7 cellular contexts compared by ENCODE assay signal in genomic region chr2:151289972-151290335, GRCh38. TPM values are rescaled to one million over a fixed set of nuclear protein-coding genes. Genes with fewer than 3 reads are reported as not detected.
DNase-seq lines count a peak whose midpoint lies in the region; ATAC-seq and TF ChIP-seq lines count a peak whose summit lies in the region.

No MANE protein-coding gene starts in this region.

- DNase-seq in GM10248 (ENCODE audit: extremely low spot score) (peak; percentile 20), right atrium auricular region (ENCODE audit: low spot score) (peak; percentile 78), gastrocnemius medialis (peak; percentile 34 to 60), GM20000 (ENCODE audit: low spot score) (no peak)

- no peak for TF ChIP-seq CTCF in GM10248 (IDR thresholded peaks at IDR 0.05; ENCODE audit: control extremely low read depth, extremely low read depth, low read depth, missing control alignments)
- no peak for TF ChIP-seq CTCF in right atrium auricular region (IDR thresholded peaks at IDR 0.05)
- TF ChIP-seq CTCF in gastrocnemius medialis (IDR thresholded peaks at IDR 0.05 in 4 of 5, conservative IDR thresholded peaks at IDR 0.05 in 1 of 5), result no peak
- TF ChIP-seq CTCF in GM20000 (IDR thresholded peaks at IDR 0.05; ENCODE audit: extremely low read depth, missing control alignments), result no peak

- peaks cover 2% of the 10 kb centered on the region for H3K36me3 Mint-ChIP-seq in activated naive CD8-positive, alpha-beta T cell

- H3K4me1 Mint-ChIP-seq in activated naive CD8-positive, alpha-beta T cell (ENCODE audit: low read depth), result peaks cover 51% of the 10 kb centered on the region

- H3K27me3 Mint-ChIP-seq in activated naive CD8-positive, alpha-beta T cell, result no peaks in the 10 kb centered on the region

- H3K9me3 ChIP-seq in HUES6 (ENCODE audit: control insufficient read depth, insufficient read depth, low read depth, low read length) (no peaks in the 10 kb centered on the region), right atrium auricular region (no peaks in the 10 kb centered on the region), gastrocnemius medialis (no peaks in the 10 kb centered on the region)

- peak overlapping the region; percentile 98 for H3K27ac Mint-ChIP-seq in activated naive CD8-positive, alpha-beta T cell

- H3K27me3 ChIP-seq in HUES6 (ENCODE audit: control insufficient read depth, insufficient read depth, low read length), result no peaks in the 10 kb centered on the region
- H3K27me3 ChIP-seq in right atrium auricular region, result no peaks in the 10 kb centered on the region
- H3K27me3 ChIP-seq in gastrocnemius medialis, result no peaks in the 10 kb centered on the region

- no peak for TF ChIP-seq POLR2A in gastrocnemius medialis (IDR thresholded peaks at IDR 0.05)

- intact Hi-C loops in gastrocnemius medialis (cut with DNase I; ENCODE audit: low total_unique reads), result no loop called here

- in situ Hi-C loops in gastrocnemius medialis (cut with MboI; ENCODE audit: low sequenced_read_pairs in 4 of 4), result no loop called here

- peak overlapping the region; percentile 76 for H3K9ac ChIP-seq in HUES6 (ENCODE audit: low read length)

- H3K4me1 ChIP-seq in HUES6 (ENCODE audit: control insufficient read depth, insufficient read depth, low read length) (peaks cover 7% of the 10 kb centered on the region), right atrium auricular region (peaks cover 0 to 10% of the 10 kb centered on the region in 2 donors), gastrocnemius medialis (no peaks in the 10 kb centered on the region)

- H3K4me3 Mint-ChIP-seq in activated naive CD8-positive, alpha-beta T cell, result peak overlapping the region; percentile 95

- no peaks in the 10 kb centered on the region for H3K9me3 Mint-ChIP-seq in activated naive CD8-positive, alpha-beta T cell (ENCODE audit: low read depth)

- no peaks in the 10 kb centered on the region for H3K36me3 ChIP-seq in HUES6 (ENCODE audit: control insufficient read depth, insufficient read depth, low read length)
- no peaks in the 10 kb centered on the region for H3K36me3 ChIP-seq in right atrium auricular region
- no peaks in the 10 kb centered on the region for H3K36me3 ChIP-seq in gastrocnemius medialis

- H3K27ac ChIP-seq in HUES6 (ENCODE audit: low read depth, low read length), result peak overlapping the region; percentile 81; the same call in 1 of the 2 replicates
- H3K27ac ChIP-seq in right atrium auricular region, result peak overlapping the region; percentile 96
- H3K27ac ChIP-seq in gastrocnemius medialis, result peak overlapping the region; percentile 71 to 84 (median 78)

- POLR2A ChIA-PET in GM10248 (lab: Yijun Ruan, JAX), result interaction anchor here (0.9 kb wide), 1 partner anchor 8 kb away, joined by 7 read pairs; no protein-coding TSS in a partner anchor

- peak; percentile 13 for ATAC-seq in GM21529 (IDR thresholded peaks at IDR 0.05; ENCODE audit: unreplicated experiment)
- ATAC-seq in gastrocnemius medialis, result peak; percentile 55 to 75

- CTCF ChIA-PET in GM10248 (lab: Yijun Ruan, JAX), result interaction anchor here (1.0 to 1.3 kb wide), 3 partner anchors 9 to 149 kb away, joined by 3 to 4 read pairs (median 3); no protein-coding TSS in a partner anchor

- H3K4me3 ChIP-seq in HUES6 (ENCODE audit: low read depth, low read length) (peak overlapping the region; percentile 80), right atrium auricular region (peak overlapping the region; percentile 67 to 74), gastrocnemius medialis (peak overlapping the region; percentile 65 to 82 (median 70))

RNA-seq across cellular contexts. Expression of gene NMI, which starts 0.5 kb away (rescaled TPM):
- total RNA-seq in right atrium auricular region (1 to 10 TPM; 3.6 to 3.9 TPM), gastrocnemius medialis (1 to 10 TPM in 2 of 4 donors, under 1 TPM in 2; 0.62 to 4.6 (median 1.4) TPM)

RNA-seq across cellular contexts. Expression of gene RBM43, which starts 28.3 kb away (rescaled TPM):
- 1 to 10 TPM; 1.6 to 2.0 TPM for total RNA-seq in right atrium auricular region
- total RNA-seq in gastrocnemius medialis, result 1 to 10 TPM in 1 of 4 donors, under 1 TPM in 3; 0.51 to 1.9 (median 0.92) TPM
